Comparison of ENCODE assay signal across 12 cellular contexts in genomic region chr4:2256156-2256731, GRCh38. TPM values are rescaled to one million over a fixed set of nuclear protein-coding genes. Genes with fewer than 3 reads are reported as not detected.
DNase-seq lines count a peak whose midpoint lies in the region; ATAC-seq, FAIRE-seq and TF ChIP-seq lines count a peak whose summit lies in the region.
"Had no signal": no experiment of that assay in that cellular context is flagged by ENCODE, and none has a peak within 500 bp of the region (broad histone marks: within the 10 kb centered on the region; RNA-seq: fewer than 3 reads in every experiment).

No MANE protein-coding gene starts in this region.

- H3K4me2 ChIP-seq in astrocyte (ENCODE audit: low read length) = peak overlapping the region; percentile 60
- H3K4me2 ChIP-seq: hepatocyte had no signal

- H2AFZ ChIP-seq in astrocyte (ENCODE audit: low read depth, low read length) = no peak overlapping the region
- H2AFZ ChIP-seq: hepatocyte had no signal

- peaks cover 15% of the 10 kb centered on the region for H3K36me3 Mint-ChIP-seq in astrocyte (ENCODE audit: low read depth, unreplicated experiment)

- H3K4me3 Mint-ChIP-seq in astrocyte (ENCODE audit: unreplicated experiment) = no peak overlapping the region

- no peaks in the 10 kb centered on the region for H3K9me3 Mint-ChIP-seq in astrocyte (ENCODE audit: unreplicated experiment)

- DNase-seq in ELF-1 (ENCODE audit: low read depth, low spot score) (peak; percentile 1), astrocyte (ENCODE audit: low read depth) (no peak), kidney (peak; percentile 85), RKO (ENCODE audit: low spot score) (no peak)
- DNase-seq: activated CD4-positive, alpha-beta T cell treated with anti-CD3 and anti-CD28 coated beads, Interleukin-2, amount 50 U/mL, for 4 hours; NCI-H187 treated with DMSO at 0.1 percent for 48 hours had no signal

- H3K27ac Mint-ChIP-seq in astrocyte (ENCODE audit: unreplicated experiment) = no peak overlapping the region

- H3K79me2 ChIP-seq in astrocyte (ENCODE audit: insufficient read depth, low read length) = peaks cover 59% of the 10 kb centered on the region

- H3K27ac ChIP-seq in astrocyte (ENCODE audit: low read depth, low read length) (no peak overlapping the region), kidney (ENCODE audit: low read depth in 2 of 2, low read length in 2 of 2) (peak overlapping the region; percentile 87 to 90), skin epidermis (peak overlapping the region in 12 of 21 experiments; percentile 4 to 75 (median 44))
- H3K27ac ChIP-seq: hepatocyte had no signal

- peaks cover 24% of the 10 kb centered on the region for H3K4me1 ChIP-seq in astrocyte (ENCODE audit: insufficient read depth, low read length)
- peaks cover 18 to 60% of the 10 kb centered on the region in 2 donors for H3K4me1 ChIP-seq in kidney (ENCODE audit: control insufficient read depth in 1 of 2, insufficient read depth in 1 of 2, low read depth in 1 of 2, low read length in 2 of 2)

- H3K9ac ChIP-seq in astrocyte (ENCODE audit: low read length) = peak overlapping the region; percentile 18
- no peak overlapping the region for H3K9ac ChIP-seq in kidney (ENCODE audit: low read length in 2 of 2)

- H3K36me3 ChIP-seq in astrocyte (ENCODE audit: insufficient read depth, low read length) (peaks cover 5% of the 10 kb centered on the region), kidney (ENCODE audit: control insufficient read depth in 1 of 2, insufficient read depth in 2 of 2, low read length in 2 of 2) (peaks cover 6 to 10% of the 10 kb centered on the region in 2 donors)

- no peaks in the 10 kb centered on the region for H3K27me3 Mint-ChIP-seq in astrocyte (ENCODE audit: low read depth, unreplicated experiment)

- no peak overlapping the region for H3K4me3 ChIP-seq in astrocyte (ENCODE audit: insufficient read depth, low read depth, low read length)
- H3K4me3 ChIP-seq in kidney (ENCODE audit: low read length in 2 of 2) = no peak overlapping the region
- H3K4me3 ChIP-seq in skin epidermis = no peak overlapping the region
- H3K4me3 ChIP-seq: hepatocyte had no signal

- peaks cover 6% of the 10 kb centered on the region for H3K4me1 Mint-ChIP-seq in astrocyte (ENCODE audit: low read depth, unreplicated experiment)

- H3K9me3 ChIP-seq in astrocyte (ENCODE audit: insufficient read depth, low read depth, low read length) (no peaks in the 10 kb centered on the region), kidney (ENCODE audit: control insufficient read depth in 1 of 2, low read length in 2 of 2) (no peaks in the 10 kb centered on the region)

- TF ChIP-seq CTCF in astrocyte (IDR thresholded peaks at IDR 0.05; ENCODE audit: insufficient read depth, low read depth, low read length) (no peak), kidney (IDR thresholded peaks at IDR 0.05; ENCODE audit: borderline replicate concordance, extremely low read depth, insufficient read depth) (no peak)

- ATAC-seq in GM18520 (IDR thresholded peaks at IDR 0.05; ENCODE audit: unreplicated experiment) (no peak), HG02588 (IDR thresholded peaks at IDR 0.05; ENCODE audit: unreplicated experiment) (no peak), GM19035 (IDR thresholded peaks at IDR 0.05; ENCODE audit: unreplicated experiment) (no peak)

- no peak for FAIRE-seq in astrocyte (lab: Jason Lieb, UNC)
- FAIRE-seq in kidney (lab: Jason Lieb, UNC) = no peak
- FAIRE-seq: bronchial epithelial cell had no signal

- H4K20me1 ChIP-seq in astrocyte (ENCODE audit: insufficient read depth, low read length) = peaks cover 99% of the 10 kb centered on the region

- H3K27me3 ChIP-seq in astrocyte (ENCODE audit: insufficient read depth, low read length) = no peaks in the 10 kb centered on the region
- H3K27me3 ChIP-seq: hepatocyte had no signal

- intact Hi-C loops in kidney (cut with DNase I) = no loop called here

RNA-seq across cellular contexts. Expression of gene MXD4, which starts 5.7 kb away (rescaled TPM):
- total RNA-seq in astrocyte (92.0 and 92.3 TPM in 2 replicates), kidney (84.8 TPM)
- 49.8 TPM for polyA plus RNA-seq in kidney (ENCODE audit: insufficient read depth, low read depth, low replicate concordance)

RNA-seq across cellular contexts. Expression of gene HAUS3, which starts 14.3 kb away (rescaled TPM):
- total RNA-seq in astrocyte = 9.1 and 10.7 TPM in 2 replicates
- 12.1 TPM for total RNA-seq in kidney
- polyA plus RNA-seq in kidney (ENCODE audit: insufficient read depth, low read depth, low replicate concordance) = 4.1 TPM

RNA-seq across cellular contexts. Expression of gene POLN, which starts 14.3 kb away (rescaled TPM):
- 3.1 and 3.6 TPM in 2 replicates for total RNA-seq in astrocyte
- total RNA-seq in kidney = 3.8 TPM
- polyA plus RNA-seq in kidney (ENCODE audit: insufficient read depth, low read depth, low replicate concordance) = 1.3 TPM

Comparison
In these comparisons a context has a peak if more than half of its experiments do, and no peak if none do; other contexts are left out.
1. DNase-seq: peak in ELF-1 (single experiment) and kidney (single experiment); none in astrocyte (single experiment) and RKO (single experiment).